8 cellular contexts compared by ENCODE assay signal in the genomic region with DNA sequence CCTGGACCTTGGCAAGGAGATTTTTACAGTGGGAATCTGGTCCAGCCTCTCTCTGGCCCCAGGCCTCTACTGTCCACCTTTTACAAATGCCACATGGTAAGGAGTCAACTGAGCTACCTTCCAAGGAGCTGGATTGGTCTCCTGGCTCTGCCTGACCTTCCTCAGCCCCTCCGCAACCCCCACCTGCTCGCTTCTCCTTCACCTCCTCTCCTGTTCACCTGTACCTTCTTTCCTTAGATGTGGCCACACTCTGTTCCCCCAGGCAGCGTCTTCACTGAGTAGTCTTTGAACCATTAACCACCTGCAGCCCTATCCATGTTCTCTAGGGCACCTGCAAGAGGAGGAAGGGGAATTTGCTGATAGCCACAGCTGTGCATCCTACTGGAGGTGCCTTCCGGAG. TPM values are rescaled to one million over a fixed set of nuclear protein-coding genes. Genes with fewer than 3 reads are reported as not detected.
DNase-seq lines count a peak whose midpoint lies in the region; ATAC-seq and TF ChIP-seq lines count a peak whose summit lies in the region.

No MANE protein-coding gene starts in this region.

- peaks cover 49% of the 10 kb centered on the region for H3K4me1 Mint-ChIP-seq in T-helper 2 cell treated with Interferon-gamma antibody and Interleukin-4, amounts not matched to agents 5 μg/mL and 100 μg/mL, for 36 hours (ENCODE audit: low read depth)
- peaks cover 59% of the 10 kb centered on the region for H3K4me1 Mint-ChIP-seq in activated CD8-positive, alpha-beta T cell treated with anti-CD3 and anti-CD28 coated beads for 36 hours (ENCODE audit: low read depth)
- H3K4me1 Mint-ChIP-seq in glutamatergic neuron (ENCODE audit: low read depth, unreplicated experiment), result no peaks in the 10 kb centered on the region

- H3K27me3 Mint-ChIP-seq in T-helper 2 cell treated with Interferon-gamma antibody and Interleukin-4, amounts not matched to agents 5 μg/mL and 100 μg/mL, for 36 hours (ENCODE audit: low read depth), result no peaks in the 10 kb centered on the region
- no peaks in the 10 kb centered on the region for H3K27me3 Mint-ChIP-seq in activated CD8-positive, alpha-beta T cell treated with anti-CD3 and anti-CD28 coated beads for 36 hours
- H3K27me3 Mint-ChIP-seq in glutamatergic neuron (ENCODE audit: unreplicated experiment), result peaks cover 5% of the 10 kb centered on the region

- DNase-seq in T-helper 2 cell treated with Interferon-gamma antibody and Interleukin-4, amounts not matched to agents 5 μg/mL and 100 μg/mL, for 36 hours (ENCODE audit: low spot score), result no peak
- DNase-seq in T-helper 2 cell, result no peak
- DNase-seq in activated CD8-positive, alpha-beta T cell treated with anti-CD3 and anti-CD28 coated beads for 36 hours, result no peak
- no peak for DNase-seq in glutamatergic neuron
- no peak for DNase-seq in NCI-H524 (lab: John Stamatoyannopoulos, UW)
- DNase-seq in KBM-7, result no peak

- no peak for ATAC-seq in activated CD8-positive, alpha-beta T cell treated with anti-CD3 and anti-CD28 coated beads for 36 hours
- no peak for ATAC-seq in HG03342 (IDR thresholded peaks at IDR 0.05; ENCODE audit: unreplicated experiment)

- intact Hi-C loops in activated CD8-positive, alpha-beta T cell treated with anti-CD3 and anti-CD28 coated beads for 36 hours (cut with micrococcal nuclease), result loop anchor here (2.0 to 5.0 kb wide), 2 partner anchors 48 to 248 kb away; no protein-coding TSS in a partner anchor

- H3K27ac Mint-ChIP-seq in T-helper 2 cell treated with Interferon-gamma antibody and Interleukin-4, amounts not matched to agents 5 μg/mL and 100 μg/mL, for 36 hours, result peak overlapping the region; percentile 65
- peak overlapping the region; percentile 96 for H3K27ac Mint-ChIP-seq in activated CD8-positive, alpha-beta T cell treated with anti-CD3 and anti-CD28 coated beads for 36 hours
- H3K27ac Mint-ChIP-seq in glutamatergic neuron (ENCODE audit: unreplicated experiment), result peak overlapping the region; percentile 19

- H3K4me3 Mint-ChIP-seq in T-helper 2 cell treated with Interferon-gamma antibody and Interleukin-4, amounts not matched to agents 5 μg/mL and 100 μg/mL, for 36 hours, result peak overlapping the region; percentile 90
- H3K4me3 Mint-ChIP-seq in activated CD8-positive, alpha-beta T cell treated with anti-CD3 and anti-CD28 coated beads for 36 hours, result peak overlapping the region; percentile 84
- H3K4me3 Mint-ChIP-seq in glutamatergic neuron (ENCODE audit: unreplicated experiment), result no peak overlapping the region

- CTCF ChIA-PET in activated CD8-positive, alpha-beta T cell treated with anti-CD3 and anti-CD28 coated beads for 36 hours (lab: Charles Lee), result interaction anchor here (0.7 to 7.7 kb wide), 30 partner anchors 8 to 300 kb away, joined by 3 to 82 read pairs (median 5); a partner anchor contains a TSS

- POLR2A ChIA-PET in activated CD8-positive, alpha-beta T cell treated with anti-CD3 and anti-CD28 coated beads for 36 hours (lab: Charles Lee), result interaction anchor here (0.9 to 3.5 kb wide), 11 partner anchors 9 to 94 kb away, joined by 3 to 19 read pairs (median 5); a partner anchor contains a TSS

- no peaks in the 10 kb centered on the region for H3K9me3 Mint-ChIP-seq in T-helper 2 cell treated with Interferon-gamma antibody and Interleukin-4, amounts not matched to agents 5 μg/mL and 100 μg/mL, for 36 hours
- H3K9me3 Mint-ChIP-seq in activated CD8-positive, alpha-beta T cell treated with anti-CD3 and anti-CD28 coated beads for 36 hours, result no peaks in the 10 kb centered on the region
- no peaks in the 10 kb centered on the region for H3K9me3 Mint-ChIP-seq in glutamatergic neuron (ENCODE audit: unreplicated experiment)

- TF ChIP-seq CTCF in activated CD8-positive, alpha-beta T cell treated with anti-CD3 and anti-CD28 coated beads for 36 hours (IDR thresholded peaks at IDR 0.05), result no peak
- TF ChIP-seq CTCF in glutamatergic neuron (IDR thresholded peaks at IDR 0.05; ENCODE audit: partially characterized antibody, unreplicated experiment), result no peak

- peak overlapping the region in 1 of 7 experiments; percentile 18 for H3K4me3 ChIP-seq in skin epidermis

- H3K27ac ChIP-seq in skin epidermis, result peak overlapping the region in 16 of 21 experiments; percentile 27 to 95 (median 60)

- in situ Hi-C loops in KBM-7 (cut with MboI; ENCODE audit: low pct_unique_long_range_greater_than_20kb, low sequenced_read_pairs), result no loop called here

- H3K36me3 Mint-ChIP-seq in T-helper 2 cell treated with Interferon-gamma antibody and Interleukin-4, amounts not matched to agents 5 μg/mL and 100 μg/mL, for 36 hours (ENCODE audit: low read depth), result peaks cover 20% of the 10 kb centered on the region
- peaks cover 49% of the 10 kb centered on the region for H3K36me3 Mint-ChIP-seq in activated CD8-positive, alpha-beta T cell treated with anti-CD3 and anti-CD28 coated beads for 36 hours (ENCODE audit: low read depth)
- H3K36me3 Mint-ChIP-seq in glutamatergic neuron (ENCODE audit: unreplicated experiment), result no peaks in the 10 kb centered on the region

RNA-seq across cellular contexts. Expression of a gene that starts 55.3 kb away (rescaled TPM):
- total RNA-seq in activated CD8-positive, alpha-beta T cell treated with anti-CD3 and anti-CD28 coated beads for 36 hours, result 10 to 100 TPM; 14.4 to 14.5 TPM
- total RNA-seq in glutamatergic neuron (ENCODE audit: unreplicated experiment), result 120 TPM

Comparison
In these comparisons a context has a peak if more than half of its experiments do, and no peak if none do; other contexts are left out.
1. H3K27ac Mint-ChIP-seq: peak in every context shown above with its lines; median percentile 96 in activated CD8-positive, alpha-beta T cell treated with anti-CD3 and anti-CD28 coated beads for 36 hours; 65 in T-helper 2 cell treated with Interferon-gamma antibody and Interleukin-4, amounts not matched to agents 5 μg/mL and 100 μg/mL, for 36 hours; 19 in glutamatergic neuron.